14 cellular contexts compared by ENCODE assay signal in the genomic region with DNA sequence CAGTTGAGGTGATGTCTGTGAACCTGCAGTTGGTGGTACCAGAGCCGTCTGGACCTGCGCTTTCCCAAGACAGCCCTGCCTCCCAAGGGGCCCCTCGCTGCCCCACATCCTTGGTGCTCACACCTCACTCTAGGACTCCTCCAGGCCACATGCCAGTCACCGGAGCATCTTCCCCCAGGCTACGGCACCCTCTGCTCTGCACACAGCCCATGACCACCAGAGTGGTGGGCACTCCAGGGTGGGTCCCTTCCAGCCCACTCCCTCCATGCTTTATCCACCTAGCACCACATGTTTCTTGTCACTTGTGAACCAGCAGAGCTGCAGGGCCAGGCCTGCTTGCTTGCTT.
"Had no signal": no experiment of that assay in that cellular context is flagged by ENCODE, and none has a peak within 500 bp of the region (broad histone marks: within the 10 kb centered on the region; RNA-seq: fewer than 3 reads in every experiment).

No MANE protein-coding gene starts in this region.

- H3K9me3 Mint-ChIP-seq: activated naive CD8-positive, alpha-beta T cell treated with anti-CD3 and anti-CD28 coated beads for 36 hours; brain; immature natural killer cell; naive thymus-derived CD8-positive, alpha-beta T cell; stimulated activated memory B cell treated with anti-CD40 and anti-IgM and Interleukin-4, amounts not matched to agents 10 μg/mL and 1 μg/mL and 100 μg/mL, for 72 hours had no signal

- H3K4me3 Mint-ChIP-seq: activated naive CD8-positive, alpha-beta T cell treated with anti-CD3 and anti-CD28 coated beads for 36 hours; brain; immature natural killer cell; naive thymus-derived CD8-positive, alpha-beta T cell; stimulated activated memory B cell treated with anti-CD40 and anti-IgM and Interleukin-4, amounts not matched to agents 10 μg/mL and 1 μg/mL and 100 μg/mL, for 72 hours had no signal

- H3K27ac ChIP-seq: heart right ventricle, sigmoid colon had no signal

- H3K27ac Mint-ChIP-seq: brain; stimulated activated memory B cell treated with anti-CD40 and anti-IgM and Interleukin-4, amounts not matched to agents 10 μg/mL and 1 μg/mL and 100 μg/mL, for 72 hours had no signal

- H3K27me3 Mint-ChIP-seq: activated naive CD8-positive, alpha-beta T cell treated with anti-CD3 and anti-CD28 coated beads for 36 hours; brain; naive thymus-derived CD8-positive, alpha-beta T cell; stimulated activated memory B cell treated with anti-CD40 and anti-IgM and Interleukin-4, amounts not matched to agents 10 μg/mL and 1 μg/mL and 100 μg/mL, for 72 hours had no signal

- H3K9me3 ChIP-seq: heart right ventricle, sigmoid colon had no signal

- ATAC-seq: naive thymus-derived CD8-positive, alpha-beta T cell; stimulated activated memory B cell treated with anti-CD40 and anti-IgM and Interleukin-4, amounts not matched to agents 10 μg/mL and 1 μg/mL and 100 μg/mL, for 72 hours had no signal

- H3K4me1 Mint-ChIP-seq: activated naive CD8-positive, alpha-beta T cell treated with anti-CD3 and anti-CD28 coated beads for 36 hours; naive thymus-derived CD8-positive, alpha-beta T cell; stimulated activated memory B cell treated with anti-CD40 and anti-IgM and Interleukin-4, amounts not matched to agents 10 μg/mL and 1 μg/mL and 100 μg/mL, for 72 hours had no signal

- H3K4me3 ChIP-seq: heart right ventricle, sigmoid colon had no signal

- DNase-seq: activated CD4-positive, CD25-positive, alpha-beta regulatory T cell treated with anti-CD3 and anti-CD28 coated beads, Interleukin-2, amount 50 U/mL, for 72 hours; activated naive CD4-positive, alpha-beta T cell; activated naive CD8-positive, alpha-beta T cell treated with anti-CD3 and anti-CD28 coated beads for 36 hours; central memory CD4-positive, alpha-beta T cell; cortex of kidney; heart right ventricle; immature natural killer cell; mesendoderm; naive thymus-derived CD8-positive, alpha-beta T cell; posterior cingulate gyrus; sigmoid colon; stimulated activated CD4-positive, alpha-beta T cell treated with anti-CD3 and anti-CD28 coated beads, Interleukin-4, amount 100 ng/mL, for 24 hours had no signal

- H3K27me3 ChIP-seq: heart right ventricle, sigmoid colon had no signal
